10 cellular contexts compared by ENCODE assay signal in genomic region chr2:65070856-65071255, GRCh38. TPM values are rescaled to one million over a fixed set of nuclear protein-coding genes. Genes with fewer than 3 reads are reported as not detected.
DNase-seq lines count a peak whose midpoint lies in the region; ATAC-seq, FAIRE-seq and TF ChIP-seq lines count a peak whose summit lies in the region.
"Had no signal": no experiment of that assay in that cellular context is flagged by ENCODE, and none has a peak within 500 bp of the region (broad histone marks: within the 10 kb centered on the region; RNA-seq: fewer than 3 reads in every experiment).

No MANE protein-coding gene starts in this region.

- no peaks in the 10 kb centered on the region for H3K9me3 Mint-ChIP-seq in activated naive CD4-positive, alpha-beta T cell treated with anti-CD3 and anti-CD28 coated beads, Interleukin-2, amount 50 U/mL, for 72 hours

- no peaks in the 10 kb centered on the region for H3K36me3 Mint-ChIP-seq in activated naive CD4-positive, alpha-beta T cell treated with anti-CD3 and anti-CD28 coated beads, Interleukin-2, amount 50 U/mL, for 72 hours

- WGBS in heart left ventricle, 4 donors: 80 to 89% (median 85%) methylated on average over 4 to 6 of the region's 6 CpGs
- WGBS in thyroid gland, 2 donors: 88 to 90% methylated on average over 6 of the region's 6 CpGs

- DNase-seq in heart left ventricle: no peak
- no peak for DNase-seq in Right ventricle myocardium superior
- no peak for DNase-seq in activated naive CD4-positive, alpha-beta T cell treated with anti-CD3 and anti-CD28 coated beads, Interleukin-2, amount 50 U/mL, for 72 hours (ENCODE audit: low spot score in 2 of 2)
- DNase-seq in keratinocyte (ENCODE audit: low read depth, low spot score): no peak
- DNase-seq in thyroid gland: no peak
- DNase-seq in DMS 273 treated with DMSO at 0.1 percent for 48 hours (lab: John Stamatoyannopoulos, UW): no peak
- DNase-seq in GM19240 (ENCODE audit: insufficient read length, low spot score): no peak
- DNase-seq in middle frontal gyrus (ENCODE audit: extremely low spot score, low spot score): no peak
- DNase-seq: aorta, NCI-H2171 treated with DMSO at 0.1 percent for 48 hours had no signal

- TF ChIP-seq POLR2A in heart left ventricle (IDR thresholded peaks at IDR 0.05) (no peak), thyroid gland (IDR thresholded peaks at IDR 0.05) (no peak)

- H3K4me1 ChIP-seq in heart left ventricle (peaks cover 13 to 82% (median 61%) of the 10 kb centered on the region in 12 donors), keratinocyte (ENCODE audit: control insufficient read depth, extremely low read depth, insufficient read depth, low read length) (peaks cover 46% of the 10 kb centered on the region), thyroid gland (peaks cover 51 to 80% of the 10 kb centered on the region in 2 donors)

- peaks cover 2% of the 10 kb centered on the region for H3K9me1 ChIP-seq in keratinocyte (ENCODE audit: control insufficient read depth, extremely low read depth, insufficient read depth, low read length)

- FAIRE-seq in keratinocyte (lab: Jason Lieb, UNC): no peak

- H3K4me2 ChIP-seq in keratinocyte (ENCODE audit: control insufficient read depth, extremely low read depth, insufficient read depth, low read depth, low read length): peak overlapping the region; percentile 38

- ATAC-seq in heart left ventricle: no peak
- no peak for ATAC-seq in Right ventricle myocardium superior (ENCODE audit: poor library complexity)
- no peak for ATAC-seq in activated naive CD4-positive, alpha-beta T cell treated with anti-CD3 and anti-CD28 coated beads, Interleukin-2, amount 50 U/mL, for 72 hours

- no peaks in the 10 kb centered on the region for H3K27me3 ChIP-seq in heart left ventricle
- no peaks in the 10 kb centered on the region for H3K27me3 ChIP-seq in keratinocyte (ENCODE audit: control insufficient read depth, extremely low read depth, insufficient read depth, low read length)
- H3K27me3 ChIP-seq in thyroid gland: no peaks in the 10 kb centered on the region

- H3K27ac ChIP-seq in heart left ventricle (peak overlapping the region in 8 of 12 donors; percentile 12 to 66 (median 46)), keratinocyte (ENCODE audit: control insufficient read depth, insufficient read depth, low read length) (peak overlapping the region; percentile 57), thyroid gland (peak overlapping the region; percentile 73 to 95 (median 81))

- dilution Hi-C loops in keratinocyte (cut with MboI; ENCODE audit: extremely low pct_ligation_motif_present, low sequenced_read_pairs): no loop called here

- no peaks in the 10 kb centered on the region for H4K20me1 ChIP-seq in keratinocyte (ENCODE audit: control insufficient read depth, extremely low read depth, insufficient read depth, low read length)

- H3K4me3 ChIP-seq in heart left ventricle (no peak overlapping the region), keratinocyte (ENCODE audit: control insufficient read depth in 2 of 3, extremely low read depth in 1 of 3, insufficient read depth in 2 of 3, low read depth in 1 of 3, low read length in 3 of 3) (no peak overlapping the region), thyroid gland (replicated peaks in 1 of 3) (no peak overlapping the region)

- no peaks in the 10 kb centered on the region for H3K79me2 ChIP-seq in keratinocyte (ENCODE audit: control insufficient read depth, insufficient read depth, low read length)

- TF ChIP-seq CTCF in heart left ventricle (IDR thresholded peaks at IDR 0.05) (no peak), keratinocyte (optimal IDR thresholded peaks at IDR 0.05 in 1 of 3, IDR thresholded peaks at IDR 0.05 in 1 of 3, conservative IDR thresholded peaks at IDR 0.05 in 1 of 3; ENCODE audit: extremely low read depth in 1 of 3, insufficient read depth in 2 of 3, low read length in 3 of 3) (no peak), thyroid gland (IDR thresholded peaks at IDR 0.05) (no peak)

- no peak overlapping the region for H3K9ac ChIP-seq in keratinocyte (ENCODE audit: control insufficient read depth, extremely low read depth, insufficient read depth, low read length)

- intact Hi-C loops in heart left ventricle (cut with DNase I) (loop anchor here in 1 of 10 donors (5.0 kb wide), 2 partner anchors 61 to 96 kb away; partner anchors contain the start of gene RAB1A), Right ventricle myocardium superior (cut with DNase I) (loop anchor here (10.0 kb wide), 1 partner anchor 64 kb away; the partner anchor contains the start of gene RAB1A), thyroid gland (cut with DNase I) (no loop called here)

- H3K36me3 ChIP-seq in heart left ventricle (peaks cover 0 to 65% (median 58%) of the 10 kb centered on the region in 9 donors), keratinocyte (ENCODE audit: control insufficient read depth in 2 of 2, extremely low read depth in 1 of 2, insufficient read depth in 2 of 2, low read length in 2 of 2) (peaks cover 7 to 15% of the 10 kb centered on the region in 2 experiments), thyroid gland (peaks cover 5 to 8% of the 10 kb centered on the region in 2 donors)

- H3K27ac Mint-ChIP-seq in activated naive CD4-positive, alpha-beta T cell treated with anti-CD3 and anti-CD28 coated beads, Interleukin-2, amount 50 U/mL, for 72 hours: peak overlapping the region; percentile 81 to 91

- no peak overlapping the region for H2AFZ ChIP-seq in keratinocyte (ENCODE audit: control insufficient read depth, low read length)

- H3K9me3 ChIP-seq in heart left ventricle (no peaks in the 10 kb centered on the region), keratinocyte (ENCODE audit: control insufficient read depth, low read depth, low read length) (no peaks in the 10 kb centered on the region), thyroid gland (no peaks in the 10 kb centered on the region)

RNA-seq across cellular contexts. Expression of gene CEP68, which starts 14.6 kb away (rescaled TPM):
- 10 to 100 TPM; 14.0 to 26.8 (median 18.8) TPM for total RNA-seq in heart left ventricle
- polyA plus RNA-seq in heart left ventricle: 1 to 10 TPM; 6.5 to 7.6 TPM
- total RNA-seq in Right ventricle myocardium superior: 19.5 TPM
- total RNA-seq in activated naive CD4-positive, alpha-beta T cell treated with anti-CD3 and anti-CD28 coated beads, Interleukin-2, amount 50 U/mL, for 72 hours: 1 to 10 TPM; 4.1 to 4.2 TPM
- 3.9 to 5.5 TPM (median 4.1 TPM) in 3 replicates for polyA plus RNA-seq in keratinocyte
- 2.3 TPM for polyA plus RNA-seq in keratinocyte (2011; ENCODE audit: low read depth)
- 3.8 and 4.3 TPM in 2 replicates for polyA plus RNA-seq in keratinocyte (2011; cell fraction: cytosol; rRNA removed)
- polyA plus RNA-seq in keratinocyte (2011; cell fraction: nucleus; rRNA removed): 4.6 and 5.7 TPM in 2 replicates
- polyA plus RNA-seq in keratinocyte (2012; ENCODE audit: low replicate concordance): 3.1 and 3.5 TPM in 2 replicates
- polyA minus RNA-seq in keratinocyte: 4.8 to 8.3 TPM (median 5.3 TPM) in 3 replicates
- polyA minus RNA-seq in keratinocyte (2011; cell fraction: cytosol; rRNA and poly(A)+ RNA removed): 1.9 TPM
- polyA minus RNA-seq in keratinocyte (2011; cell fraction: nucleus; rRNA and poly(A)+ RNA removed): 3.5 and 3.6 TPM in 2 replicates
- total RNA-seq in thyroid gland: 10 to 100 TPM; 19.8 to 34.1 (median 27.5) TPM

RNA-seq across cellular contexts. Expression of gene RAB1A, which starts 59.0 kb away (rescaled TPM):
- 100 to 1,000 TPM in 6 of 9 donors, 10 to 100 TPM in 3; 49.0 to 137 (median 118) TPM for total RNA-seq in heart left ventricle
- polyA plus RNA-seq in heart left ventricle: 100 to 1,000 TPM in 1 of 2 donors, 10 to 100 TPM in 1; 87.7 to 164 TPM
- 115 TPM for total RNA-seq in Right ventricle myocardium superior
- total RNA-seq in activated naive CD4-positive, alpha-beta T cell treated with anti-CD3 and anti-CD28 coated beads, Interleukin-2, amount 50 U/mL, for 72 hours: 10 to 100 TPM; 66.8 to 72.3 TPM
- 170 to 274 TPM (median 173 TPM) in 3 replicates for polyA plus RNA-seq in keratinocyte
- 247 TPM for polyA plus RNA-seq in keratinocyte (2011; ENCODE audit: low read depth)
- polyA plus RNA-seq in keratinocyte (2011; cell fraction: cytosol; rRNA removed): 156 and 325 TPM in 2 replicates
- polyA plus RNA-seq in keratinocyte (2011; cell fraction: nucleus; rRNA removed): 134 and 169 TPM in 2 replicates
- polyA plus RNA-seq in keratinocyte (2012; ENCODE audit: low replicate concordance): 207 and 221 TPM in 2 replicates
- 28.4 to 115 TPM (median 59.3 TPM) in 3 replicates for polyA minus RNA-seq in keratinocyte
- 101 TPM for polyA minus RNA-seq in keratinocyte (2011; cell fraction: cytosol; rRNA and poly(A)+ RNA removed)
- polyA minus RNA-seq in keratinocyte (2011; cell fraction: nucleus; rRNA and poly(A)+ RNA removed): 34.3 and 62.0 TPM in 2 replicates
- total RNA-seq in thyroid gland: 100 to 1,000 TPM in 2 of 4 donors, 10 to 100 TPM in 2; 87.1 to 114 (median 98.8) TPM
